ENCODE assay signal across 8 cellular contexts in the genomic region with DNA sequence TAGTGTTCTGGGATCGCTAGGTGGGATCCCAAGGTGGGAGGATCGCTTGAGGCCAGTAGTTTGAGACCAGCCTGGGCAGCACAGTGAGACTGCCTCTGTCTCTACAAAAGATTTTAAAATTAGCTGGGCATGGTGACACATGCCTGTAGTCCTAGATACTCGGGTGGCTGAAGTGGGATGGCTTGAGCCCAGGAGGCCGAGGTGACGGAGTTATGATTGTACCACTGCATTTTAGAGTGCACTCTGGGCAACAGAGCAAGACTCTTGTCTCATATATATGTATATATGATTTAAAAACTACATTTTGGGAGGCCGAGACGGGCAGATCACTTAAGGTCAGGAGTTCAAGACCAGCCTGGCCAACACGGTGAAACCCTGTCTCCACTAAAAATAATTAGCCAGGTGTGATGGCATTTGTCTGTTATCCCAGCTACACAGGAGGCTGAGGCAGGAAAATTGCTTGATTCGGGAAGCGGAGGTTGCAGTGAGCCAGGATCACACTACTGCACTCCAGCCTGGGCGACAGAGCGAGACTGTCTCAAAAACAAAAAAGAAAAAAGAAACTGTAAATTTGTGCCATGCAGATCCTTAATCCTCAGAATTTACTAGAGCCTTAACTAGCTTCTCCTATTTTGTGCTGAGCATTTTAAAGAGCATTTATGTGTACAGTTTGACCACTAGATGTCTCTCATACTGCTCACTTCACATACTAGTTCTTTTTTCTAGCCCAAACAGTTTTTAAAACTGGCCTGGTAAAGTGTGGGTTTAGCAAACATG.
A peak's percentile ranks its signal among the peaks of the same experiment; 100 is the strongest.
DNase-seq lines count a peak whose midpoint lies in the region; ATAC-seq and TF ChIP-seq lines count a peak whose summit lies in the region.

No MANE protein-coding gene starts in this region.

- H3K4me1 ChIP-seq in OCI-LY1 (ENCODE audit: insufficient read depth, low read length, severe bottlenecking): no peaks in the 10 kb centered on the region
- no peaks in the 10 kb centered on the region for H3K4me1 ChIP-seq in lower lobe of right lung

- no peaks in the 10 kb centered on the region for H3F3A ChIP-seq in OCI-LY1 (ENCODE audit: insufficient read depth, low read length)

- H3K27me3 Mint-ChIP-seq in natural killer cell (ENCODE audit: low read depth in 2 of 2): no peaks in the 10 kb centered on the region
- no peaks in the 10 kb centered on the region for H3K27me3 Mint-ChIP-seq in natural killer cell treated with Interleukin-12 subunit alpha and Interleukin-12 subunit beta and Interleukin-15 and Interleukin-18, amount 100 ng/mL, for 72 hours

- H3K9ac ChIP-seq in OCI-LY1 (ENCODE audit: low read length): no peak overlapping the region

- TF ChIP-seq CTCF in natural killer cell (IDR thresholded peaks at IDR 0.05): peak; percentile 65
- TF ChIP-seq CTCF in OCI-LY1 (IDR thresholded peaks at IDR 0.05; ENCODE audit: low read length): peak; percentile 67
- peak; percentile 66 for TF ChIP-seq CTCF in lower lobe of right lung (IDR thresholded peaks at IDR 0.05)

- DNase-seq in natural killer cell (no peak), dermis blood vessel endothelial cell (peak; percentile 80), lower lobe of right lung (no peak), NCI-H128 (lab: John Stamatoyannopoulos, UW; ENCODE audit: unreplicated experiment) (no peak)
- DNase-seq in natural killer cell treated with Interleukin-12 subunit alpha and Interleukin-12 subunit beta and Interleukin-15 and Interleukin-18, amount 100 ng/mL, for 72 hours (ENCODE audit: low spot score): no peak

- H3K36me3 ChIP-seq in OCI-LY1 (ENCODE audit: insufficient read depth, low read length): peaks cover 4% of the 10 kb centered on the region; the same call in 1 of the 2 replicates
- H3K36me3 ChIP-seq in lower lobe of right lung: peaks cover 26% of the 10 kb centered on the region

- no peak overlapping the region for H3K27ac Mint-ChIP-seq in natural killer cell
- H3K27ac Mint-ChIP-seq in natural killer cell treated with Interleukin-12 subunit alpha and Interleukin-12 subunit beta and Interleukin-15 and Interleukin-18, amount 100 ng/mL, for 72 hours: no peak overlapping the region

- no peaks in the 10 kb centered on the region for H3K9me2 ChIP-seq in OCI-LY1 (ENCODE audit: low read depth, low read length)

- no peaks in the 10 kb centered on the region for H3K4me1 Mint-ChIP-seq in natural killer cell
- H3K4me1 Mint-ChIP-seq in natural killer cell treated with Interleukin-12 subunit alpha and Interleukin-12 subunit beta and Interleukin-15 and Interleukin-18, amount 100 ng/mL, for 72 hours (ENCODE audit: low read depth in 2 of 2): no peaks in the 10 kb centered on the region

- no peak overlapping the region for H3K4me3 ChIP-seq in OCI-LY1 (ENCODE audit: low read depth, low read length, poor library complexity, severe bottlenecking)
- H3K4me3 ChIP-seq in lower lobe of right lung: no peak overlapping the region

- ATAC-seq in natural killer cell (peak; percentile 46 to 72 (median 62)), HG03520 (IDR thresholded peaks at IDR 0.05; ENCODE audit: unreplicated experiment) (peak; percentile 68), lower lobe of right lung (peak; percentile 74 to 80), GM19452 (IDR thresholded peaks at IDR 0.05; ENCODE audit: unreplicated experiment) (no peak)
- ATAC-seq in natural killer cell treated with Interleukin-12 subunit alpha and Interleukin-12 subunit beta and Interleukin-15 and Interleukin-18, amount 100 ng/mL, for 72 hours: no peak

- no peaks in the 10 kb centered on the region for H4K20me1 ChIP-seq in OCI-LY1 (ENCODE audit: insufficient read depth, low read length)

- H3K27me3 ChIP-seq in OCI-LY1 (ENCODE audit: insufficient read depth, low read length) (no peaks in the 10 kb centered on the region), lower lobe of right lung (ENCODE audit: low read depth) (no peaks in the 10 kb centered on the region)

- H3K4me2 ChIP-seq in OCI-LY1 (ENCODE audit: low read length): no peak overlapping the region

- intact Hi-C loops in natural killer cell (cut with micrococcal nuclease) (loop anchor here (1.0 to 10.0 kb wide), 2 partner anchors 147 to 213 kb away; no protein-coding TSS in a partner anchor), lower lobe of right lung (cut with DNase I) (no loop called here)

- no peak overlapping the region for H3K27ac ChIP-seq in OCI-LY1 (ENCODE audit: low read depth, low read length, poor library complexity, severe bottlenecking)
- no peak overlapping the region for H3K27ac ChIP-seq in lower lobe of right lung

- H3K9me3 Mint-ChIP-seq in natural killer cell: no peaks in the 10 kb centered on the region
- H3K9me3 Mint-ChIP-seq in natural killer cell treated with Interleukin-12 subunit alpha and Interleukin-12 subunit beta and Interleukin-15 and Interleukin-18, amount 100 ng/mL, for 72 hours: no peaks in the 10 kb centered on the region

- H3K9me3 ChIP-seq in OCI-LY1 (ENCODE audit: low read length) (no peaks in the 10 kb centered on the region), lower lobe of right lung (no peaks in the 10 kb centered on the region)

- no peak overlapping the region for H2AFZ ChIP-seq in OCI-LY1 (ENCODE audit: low read length)

- H3K36me3 Mint-ChIP-seq in natural killer cell: no peaks in the 10 kb centered on the region
- peaks cover 10% of the 10 kb centered on the region for H3K36me3 Mint-ChIP-seq in natural killer cell treated with Interleukin-12 subunit alpha and Interleukin-12 subunit beta and Interleukin-15 and Interleukin-18, amount 100 ng/mL, for 72 hours

- no peaks in the 10 kb centered on the region for H3K79me2 ChIP-seq in OCI-LY1 (ENCODE audit: insufficient read depth, low read length)

- H3K4me3 Mint-ChIP-seq in natural killer cell: no peak overlapping the region
- no peak overlapping the region for H3K4me3 Mint-ChIP-seq in natural killer cell treated with Interleukin-12 subunit alpha and Interleukin-12 subunit beta and Interleukin-15 and Interleukin-18, amount 100 ng/mL, for 72 hours

Comparison
In these comparisons a context has a peak if more than half of its experiments do, and no peak if none do; other contexts are left out.
1. ATAC-seq: peak in natural killer cell (3 of 3), HG03520 (single experiment) and lower lobe of right lung (2 of 2); none in natural killer cell treated with Interleukin-12 subunit alpha and Interleukin-12 subunit beta and Interleukin-15 and Interleukin-18, amount 100 ng/mL, for 72 hours (0 of 2) and GM19452 (single experiment).
2. Peak in every context shown above with its lines, with median percentiles within 50 percentile points of each other: CTCF ChIP-seq.